8 cellular contexts compared by ENCODE assay signal in genomic region chr1:223363057-223363855, GRCh38. TPM values are rescaled to one million over a fixed set of nuclear protein-coding genes. Genes with fewer than 3 reads are reported as not detected.
DNase-seq lines count a peak whose midpoint lies in the region; ATAC-seq, FAIRE-seq and TF ChIP-seq lines count a peak whose summit lies in the region.

No MANE protein-coding gene starts in this region.

- H3K36me3 ChIP-seq in SU-DHL-6 (ENCODE audit: low read length), result no peaks in the 10 kb centered on the region
- H3K36me3 ChIP-seq in kidney (ENCODE audit: control insufficient read depth in 1 of 2, insufficient read depth in 2 of 2, low read length in 2 of 2), result no peaks in the 10 kb centered on the region

- no peak for ATAC-seq in GM18861 (IDR thresholded peaks at IDR 0.05; ENCODE audit: unreplicated experiment)

- H3K27ac ChIP-seq in SU-DHL-6 (ENCODE audit: low read depth, low read length) (no peak overlapping the region), kidney (ENCODE audit: low read depth in 2 of 2, low read length in 2 of 2) (no peak overlapping the region)

- H3K9me3 ChIP-seq in SU-DHL-6 (ENCODE audit: insufficient read depth, low read length) (no peaks in the 10 kb centered on the region), kidney (ENCODE audit: control insufficient read depth in 1 of 2, low read length in 2 of 2) (no peaks in the 10 kb centered on the region)

- H3K4me2 ChIP-seq in SU-DHL-6 (ENCODE audit: low read depth, low read length, poor library complexity, severe bottlenecking), result peak overlapping the region; percentile 54

- no peak for FAIRE-seq in kidney (lab: Jason Lieb, UNC)

- peak; percentile 37 to 83 (median 67) for DNase-seq in NCI-H1417 (lab: John Stamatoyannopoulos, UW)
- DNase-seq in NCI-H1417 treated with DMSO at 0.1 percent for 48 hours (lab: John Stamatoyannopoulos, UW), result no peak
- peak; percentile 17 to 20 for DNase-seq in cardiac fibroblast (ENCODE audit: low read depth in 2 of 2)
- DNase-seq in kidney, result peak; percentile 83
- peak; percentile 30 for DNase-seq in stimulated activated CD4-positive, alpha-beta T cell treated with anti-CD3 and anti-CD28 coated beads, Interleukin-4, amount 100 ng/mL, for 1 hour
- DNase-seq in MV-4-11 (lab: John Stamatoyannopoulos, UW), result no peak

- H2AFZ ChIP-seq in SU-DHL-6 (ENCODE audit: low read depth, low read length, severe bottlenecking), result peak overlapping the region; percentile 51

- H3K79me2 ChIP-seq in SU-DHL-6 (ENCODE audit: insufficient read depth, low read length), result no peaks in the 10 kb centered on the region

- TF ChIP-seq CTCF in SU-DHL-6 (IDR thresholded peaks at IDR 0.05; ENCODE audit: insufficient read depth, low read length, poor library complexity, severe bottlenecking) (no peak), cardiac fibroblast (IDR thresholded peaks at IDR 0.05; ENCODE audit: low read depth, low read length) (no peak), kidney (IDR thresholded peaks at IDR 0.05; ENCODE audit: borderline replicate concordance, extremely low read depth, insufficient read depth) (no peak)

- peak overlapping the region; percentile 48 for H3K4me3 ChIP-seq in SU-DHL-6 (ENCODE audit: insufficient read depth, low read length, poor library complexity, severe bottlenecking)
- H3K4me3 ChIP-seq in cardiac fibroblast (replicated peaks in 1 of 2; ENCODE audit: low read depth in 2 of 2, low read length in 2 of 2), result no peak overlapping the region
- peak overlapping the region; percentile 45 to 60 for H3K4me3 ChIP-seq in kidney (ENCODE audit: low read length in 2 of 2)

- H3K9ac ChIP-seq in SU-DHL-6 (ENCODE audit: low read length) (peak overlapping the region; percentile 43), kidney (ENCODE audit: low read length in 2 of 2) (peak overlapping the region in 1 of 2 donors; percentile 24)

- H3K27me3 ChIP-seq in SU-DHL-6 (ENCODE audit: low read length), result no peaks in the 10 kb centered on the region

- no peaks in the 10 kb centered on the region for H3F3A ChIP-seq in SU-DHL-6 (ENCODE audit: insufficient read depth)

- H4K20me1 ChIP-seq in SU-DHL-6 (ENCODE audit: low read depth, low read length), result no peaks in the 10 kb centered on the region

- H3K9me2 ChIP-seq in SU-DHL-6 (replicated peaks; ENCODE audit: insufficient read depth, low read length), result no peaks in the 10 kb centered on the region

- intact Hi-C loops in kidney (cut with DNase I), result no loop called here

- H3K4me1 ChIP-seq in kidney (ENCODE audit: control insufficient read depth in 1 of 2, insufficient read depth in 1 of 2, low read depth in 1 of 2, low read length in 2 of 2), result peaks cover 0 to 4% of the 10 kb centered on the region in 2 donors

RNA-seq across cellular contexts. Expression of gene SUSD4, which starts 0.7 kb away (rescaled TPM):
- total RNA-seq in kidney, result 14.0 TPM
- polyA plus RNA-seq in kidney (ENCODE audit: insufficient read depth, low read depth, low replicate concordance), result 23.7 TPM

RNA-seq across cellular contexts. Expression of gene CCDC185, which starts 30.0 kb away (rescaled TPM):
- total RNA-seq in kidney, result 0.13 TPM
- not detected for polyA plus RNA-seq in kidney (ENCODE audit: insufficient read depth, low read depth, low replicate concordance)

Comparison
In these comparisons a context has a peak if more than half of its experiments do, and no peak if none do; other contexts are left out.
1. DNase-seq: peak in NCI-H1417 (3 of 3), cardiac fibroblast (2 of 2), kidney (single experiment) and stimulated activated CD4-positive, alpha-beta T cell treated with anti-CD3 and anti-CD28 coated beads, Interleukin-4, amount 100 ng/mL, for 1 hour (single experiment); none in NCI-H1417 treated with DMSO at 0.1 percent for 48 hours (single experiment) and MV-4-11 (single experiment).
2. H3K4me3 ChIP-seq: peak in SU-DHL-6 (single experiment) and kidney (2 of 2); none in cardiac fibroblast (0 of 2).